In genomic region chr10:19922236-19922963, GRCh38 we compare ENCODE assay signal across 11 cellular contexts.
DNase-seq lines count a peak whose midpoint lies in the region; ATAC-seq and TF ChIP-seq lines count a peak whose summit lies in the region.
"Had no signal": no experiment of that assay in that cellular context is flagged by ENCODE, and none has a peak within 500 bp of the region (broad histone marks: within the 10 kb centered on the region; RNA-seq: fewer than 3 reads in every experiment).

No MANE protein-coding gene starts in this region.

- H3K4me3 ChIP-seq in colonic mucosa = no peak overlapping the region
- no peak overlapping the region for H3K4me3 ChIP-seq in effector memory CD4-positive, alpha-beta T cell (ENCODE audit: insufficient read depth, low read depth, low read length, poor library complexity, severe bottlenecking)

- H3K27ac ChIP-seq in colonic mucosa = peak overlapping the region; percentile 60
- H3K27ac ChIP-seq in substantia nigra (ENCODE audit: low read depth, low read length, poor library complexity, severe bottlenecking) = peak overlapping the region; percentile 9
- H3K27ac ChIP-seq in effector memory CD4-positive, alpha-beta T cell (ENCODE audit: insufficient read depth, low read length, poor library complexity, severe bottlenecking) = no peak overlapping the region

- no peaks in the 10 kb centered on the region for H3K27me3 ChIP-seq in colonic mucosa
- H3K27me3 ChIP-seq in effector memory CD4-positive, alpha-beta T cell (replicated peaks; ENCODE audit: control insufficient read depth, insufficient read depth, low read length, poor library complexity, severe bottlenecking) = no peaks in the 10 kb centered on the region

- H3K9ac ChIP-seq in colonic mucosa (ENCODE audit: low read depth in 2 of 2, low read length in 2 of 2) = no peak overlapping the region

- H3K36me3 ChIP-seq in colonic mucosa = no peaks in the 10 kb centered on the region
- H3K36me3 ChIP-seq in effector memory CD4-positive, alpha-beta T cell (ENCODE audit: control insufficient read depth, insufficient read depth, low read length) = no peaks in the 10 kb centered on the region

- DNase-seq in HT-29 (ENCODE audit: low spot score) = peak; percentile 58
- DNase-seq in colonic mucosa = peak; percentile 57
- DNase-seq in left colon = peak in 1 of 2 donors; percentile 45
- DNase-seq in substantia nigra (lab: John Stamatoyannopoulos, UW) = no peak
- DNase-seq in activated gamma-delta T cell treated with Interleukin-2 at 50 U/mL for 16 hours = no peak
- DNase-seq in NCI-H1105 treated with DMSO at 0.1 percent for 48 hours (lab: John Stamatoyannopoulos, UW) = no peak
- DNase-seq in effector memory CD4-positive, alpha-beta T cell = no peak
- DNase-seq: activated CD8-positive, alpha-beta T cell treated with anti-CD3 and anti-CD28 coated beads, Interleukin-2, amount 10 ng/mL, durations not matched to agents 7 days and 5 days; effector memory CD8-positive, alpha-beta T cell; posterior cingulate gyrus had no signal

- intact Hi-C loops in colonic mucosa (cut with DNase I) (no loop called here), left colon (cut with DNase I, micrococcal nuclease) (no loop called here)

- peak; percentile 86 for ATAC-seq in left colon
- no peak for ATAC-seq in HG02610 (IDR thresholded peaks at IDR 0.05; ENCODE audit: unreplicated experiment)
- ATAC-seq: activated CD8-positive, alpha-beta T cell treated with anti-CD3 and anti-CD28 coated beads, Interleukin-2, amount 10 ng/mL, durations not matched to agents 7 days and 5 days; effector memory CD8-positive, alpha-beta T cell had no signal

- TF ChIP-seq CTCF in colonic mucosa (IDR thresholded peaks at IDR 0.05) = no peak

- H3K4me1 ChIP-seq in colonic mucosa = no peaks in the 10 kb centered on the region
- no peaks in the 10 kb centered on the region for H3K4me1 ChIP-seq in effector memory CD4-positive, alpha-beta T cell (ENCODE audit: control insufficient read depth, insufficient read depth, low read length, poor library complexity, severe bottlenecking)

- H3K9me3 ChIP-seq in colonic mucosa = no peaks in the 10 kb centered on the region
- H3K9me3 ChIP-seq in effector memory CD4-positive, alpha-beta T cell (ENCODE audit: control insufficient read depth, low read length) = no peaks in the 10 kb centered on the region

Comparison
In these comparisons a context has a peak if more than half of its experiments do, and no peak if none do; other contexts are left out.
1. DNase-seq: peak in HT-29 (single experiment) and colonic mucosa (single experiment); none in substantia nigra (0 of 49), activated gamma-delta T cell treated with Interleukin-2 at 50 U/mL for 16 hours (single experiment), NCI-H1105 treated with DMSO at 0.1 percent for 48 hours (single experiment) and effector memory CD4-positive, alpha-beta T cell (0 of 3).